ENCODE assay signal across 25 cellular contexts in genomic region chr14:65104791-65105190, GRCh38.
"Had no signal": no experiment of that assay in that cellular context is flagged by ENCODE, and none has a peak within 500 bp of the region (broad histone marks: within the 10 kb centered on the region; RNA-seq: fewer than 3 reads in every experiment).

No MANE protein-coding gene starts in this region.

- ATAC-seq: left lung; naive thymus-derived CD8-positive, alpha-beta T cell; psoas muscle; right cardiac atrium; stimulated activated naive B cell treated with anti-CD40 and anti-IgM and Interleukin-4, amounts not matched to agents 10 μg/mL and 1 μg/mL and 100 μg/mL, for 72 hours had no signal

- H3K4me3 ChIP-seq: esophagus squamous epithelium, left lung, ovary, psoas muscle, skin epidermis, thoracic aorta, tibial nerve, vagina had no signal

- H3K27ac ChIP-seq: esophagus squamous epithelium, left lung, ovary, psoas muscle, skin epidermis, thoracic aorta, tibial nerve, vagina had no signal

- H3K27me3 ChIP-seq: esophagus squamous epithelium, left lung, ovary, tibial nerve, vagina had no signal

- DNase-seq: dermis blood vessel endothelial cell; effector memory CD4-positive, alpha-beta T cell; esophagus squamous epithelium; foreskin melanocyte; kidney; left lung; mesendoderm; midbrain; naive thymus-derived CD8-positive, alpha-beta T cell; nephron progenitor cell; occipital lobe; ovary; posterior cingulate gyrus; psoas muscle; stimulated activated CD4-positive, alpha-beta T cell treated with anti-CD3 and anti-CD28 coated beads, Interleukin-15, amount 100 ng/mL, for 24 hours; stimulated activated CD4-positive, alpha-beta T cell treated with anti-CD3 and anti-CD28 coated beads, Interleukin-2, amount 100 ng/mL, for 48 hours; stimulated activated naive B cell treated with anti-CD40 and anti-IgM and Interleukin-4, amounts not matched to agents 10 μg/mL and 1 μg/mL and 100 μg/mL, for 72 hours had no signal

- H3K27me3 Mint-ChIP-seq: stimulated activated naive B cell treated with anti-CD40 and anti-IgM and Interleukin-4, amounts not matched to agents 10 μg/mL and 1 μg/mL and 100 μg/mL, for 72 hours; stimulated activated naive CD8-positive, alpha-beta T cell treated with anti-CD3 and anti-CD28 coated beads, Interleukin-15, Interleukin-2, amounts not matched to agents 100 ng/mL and 50 ng/mL, for 24 hours had no signal

- FAIRE-seq: colon, endothelial cell of umbilical vein, kidney had no signal

- H3K27ac Mint-ChIP-seq: nephron progenitor cell; stimulated activated naive B cell treated with anti-CD40 and anti-IgM and Interleukin-4, amounts not matched to agents 10 μg/mL and 1 μg/mL and 100 μg/mL, for 72 hours; stimulated activated naive CD8-positive, alpha-beta T cell treated with anti-CD3 and anti-CD28 coated beads, Interleukin-15, Interleukin-2, amounts not matched to agents 100 ng/mL and 50 ng/mL, for 24 hours had no signal

- H3K9me3 Mint-ChIP-seq: naive thymus-derived CD8-positive, alpha-beta T cell; nephron progenitor cell; stimulated activated naive B cell treated with anti-CD40 and anti-IgM and Interleukin-4, amounts not matched to agents 10 μg/mL and 1 μg/mL and 100 μg/mL, for 72 hours; stimulated activated naive CD8-positive, alpha-beta T cell treated with anti-CD3 and anti-CD28 coated beads, Interleukin-15, Interleukin-2, amounts not matched to agents 100 ng/mL and 50 ng/mL, for 24 hours had no signal

- H3K36me3 ChIP-seq: ovary, thoracic aorta, vagina had no signal

- H3K9me3 ChIP-seq: esophagus squamous epithelium, left lung, ovary, psoas muscle, thoracic aorta, tibial nerve, vagina had no signal
